Comparison of ENCODE assay signal across 14 cellular contexts in the genomic region with DNA sequence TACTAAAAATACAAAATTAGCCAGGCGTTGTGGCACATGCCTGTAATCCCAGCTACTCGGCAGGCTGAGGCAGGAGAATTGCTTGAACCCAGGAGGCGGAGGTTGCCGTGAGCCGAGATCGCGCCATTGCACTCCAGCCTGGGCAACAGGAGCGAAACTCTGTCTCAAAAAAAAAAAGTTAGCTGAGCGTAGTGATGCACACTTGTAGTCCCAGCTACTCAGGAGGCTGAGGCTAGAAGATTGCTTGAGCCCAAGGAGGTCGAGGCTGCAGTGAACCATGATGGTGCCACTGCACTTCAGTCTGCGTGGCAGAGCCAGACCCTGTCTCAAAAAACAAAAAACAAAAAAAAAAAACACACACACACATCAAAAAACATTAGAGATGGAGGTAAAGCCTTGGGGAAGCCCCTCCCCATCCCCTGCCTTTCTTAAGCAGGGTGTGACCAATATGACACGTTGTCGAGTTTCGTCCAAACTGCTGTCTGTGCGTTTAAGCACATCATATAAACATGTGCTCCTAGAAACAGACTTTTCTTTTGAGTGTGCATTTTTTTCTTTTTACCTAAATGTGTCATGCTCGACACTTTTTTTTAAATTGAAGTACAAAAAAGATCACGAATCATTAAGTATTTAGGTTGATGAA. TPM values are rescaled to one million over a fixed set of nuclear protein-coding genes. Genes with fewer than 3 reads are reported as not detected.
DNase-seq lines count a peak whose midpoint lies in the region; ATAC-seq, FAIRE-seq and TF ChIP-seq lines count a peak whose summit lies in the region.
"Not testable (repeated sequence)": the region's sequence is repeated elsewhere in the genome, so short reads cannot be mapped to it uniquely, and the experiment has no call there.
"Had no signal": no experiment of that assay in that cellular context is flagged by ENCODE, and none has a peak within 500 bp of the region (broad histone marks: within the 10 kb centered on the region; RNA-seq: fewer than 3 reads in every experiment).

No MANE protein-coding gene starts in this region.

- not testable (repeated sequence) for H3K4me3 Mint-ChIP-seq in T-helper 1 cell treated with Interleukin-12 subunit alpha and Interleukin-12 subunit beta and Interleukin-4 antibody, amounts not matched to agents 30 μg/mL and 1 μg/mL, for 36 hours
- peak overlapping the region; percentile 6 for H3K4me3 Mint-ChIP-seq in stimulated activated naive CD8-positive, alpha-beta T cell treated with anti-CD3 and anti-CD28 coated beads, Interleukin-15, Interleukin-2, amounts not matched to agents 100 ng/mL and 50 ng/mL, for 24 hours

- not testable (repeated sequence) for H3K79me1 ChIP-seq in H1 (ENCODE audit: low read depth, low read length)

- H2AFZ ChIP-seq in H1 (ENCODE audit: low read length), result not testable (repeated sequence)

- H4K91ac ChIP-seq in H1 (replicated peaks; ENCODE audit: insufficient read length, low read length), result not testable (repeated sequence)

- not testable (repeated sequence) for H3K23me2 ChIP-seq in H1 (ENCODE audit: low read depth, low read length)

- H3K9me3 Mint-ChIP-seq in T-helper 1 cell treated with Interleukin-12 subunit alpha and Interleukin-12 subunit beta and Interleukin-4 antibody, amounts not matched to agents 30 μg/mL and 1 μg/mL, for 36 hours; stimulated activated naive CD8-positive, alpha-beta T cell treated with anti-CD3 and anti-CD28 coated beads, Interleukin-15, Interleukin-2, amounts not matched to agents 100 ng/mL and 50 ng/mL, for 24 hours: not testable (repeated sequence)

- not testable (repeated sequence) for H2BK5ac ChIP-seq in H1 (ENCODE audit: low read depth, low read length)

- TF ChIP-seq POLR2A in H1 (IDR thresholded peaks at IDR 0.05; ENCODE audit: control extremely low read depth in 1 of 2, low read depth in 2 of 2, low read length in 2 of 2), result not testable (repeated sequence)

- not testable (repeated sequence) for TF ChIP-seq EP300 in H1 (IDR thresholded peaks at IDR 0.05; ENCODE audit: borderline replicate concordance in 1 of 2, low read depth in 2 of 2, low read length in 2 of 2)

- not testable (repeated sequence) for FAIRE-seq in H1 (lab: Jason Lieb, UNC)

- not testable (repeated sequence) for H3K4ac ChIP-seq in H1 (replicated peaks; ENCODE audit: insufficient read length, low read depth, low read length)

- CTCF ChIA-PET in H1 (lab: Charles Lee; ENCODE audit: partially characterized antibody), result interaction anchor here (1.3 to 3.2 kb wide), 3 partner anchors 13 to 24 kb away, joined by 4 to 10 read pairs (median 7); partner anchors contain the start of gene FAM98C

- H3K9me3 ChIP-seq in H1 (ENCODE audit: insufficient read depth in 2 of 2, low read depth in 1 of 2, low read length in 1 of 2), result not testable (repeated sequence)

- H3K36me3 Mint-ChIP-seq in T-helper 1 cell treated with Interleukin-12 subunit alpha and Interleukin-12 subunit beta and Interleukin-4 antibody, amounts not matched to agents 30 μg/mL and 1 μg/mL, for 36 hours (ENCODE audit: low read depth); stimulated activated naive CD8-positive, alpha-beta T cell treated with anti-CD3 and anti-CD28 coated beads, Interleukin-15, Interleukin-2, amounts not matched to agents 100 ng/mL and 50 ng/mL, for 24 hours (ENCODE audit: low read depth): not testable (repeated sequence)

- POLR2A ChIA-PET in H1 (lab: Charles Lee; ENCODE audit: partially characterized antibody), result interaction anchor here (1.7 kb wide), 1 partner anchor 8 kb away, joined by 8 read pairs; no protein-coding TSS in a partner anchor

- peak; percentile 78 for DNase-seq in GM10266 (ENCODE audit: extremely low spot score)
- DNase-seq in activated CD4-positive, alpha-beta T cell treated with anti-CD3 and anti-CD28 coated beads, Interleukin-2, amount 50 U/mL, for 48 hours, result peak; percentile 64 to 78
- peak; percentile 83 for DNase-seq in activated effector memory CD4-positive, alpha-beta T cell treated with anti-CD3 and anti-CD28 coated beads, Interleukin-2, amount 50 U/mL, for 16 hours
- not testable (repeated sequence) for DNase-seq in H1 (ENCODE audit: low read depth in 1 of 2, low spot score in 2 of 2)
- peak; percentile 82 for DNase-seq in stimulated activated CD4-positive, alpha-beta T cell treated with anti-CD3 and anti-CD28 coated beads, Interleukin-1b, Interleukin-23, amount 100 ng/mL, for 48 hours

- ATAC-seq in GM21723 (IDR thresholded peaks at IDR 0.05; ENCODE audit: unreplicated experiment), result peak; percentile 61

- H3K4me3 ChIP-seq in H1 (ENCODE audit: extremely low read depth in 1 of 4, insufficient read depth in 2 of 4, low read depth in 3 of 4, low read length in 4 of 4), result not testable (repeated sequence)

- H3K14ac ChIP-seq in H1 (ENCODE audit: insufficient read length), result not testable (repeated sequence)

- H3K23ac ChIP-seq in H1 (ENCODE audit: insufficient read length), result not testable (repeated sequence)

- H3K27me3 ChIP-seq in H1 (replicated peaks in 1 of 4; ENCODE audit: control insufficient read depth in 3 of 4, extremely low read depth in 1 of 4, insufficient read depth in 3 of 4, low read length in 3 of 4), result not testable (repeated sequence)

- not testable (repeated sequence) for TF ChIP-seq CTCF in GM10266 (IDR thresholded peaks at IDR 0.05; ENCODE audit: control insufficient read depth, insufficient read depth, low read depth, missing control alignments); H1 (IDR thresholded peaks at IDR 0.05; ENCODE audit: control extremely low read depth in 1 of 3, insufficient read depth in 1 of 3, low read depth in 1 of 3, low read length in 3 of 3)

- H2BK15ac ChIP-seq in H1 (ENCODE audit: low read length), result not testable (repeated sequence)

- not testable (repeated sequence) for H2BK20ac ChIP-seq in H1 (ENCODE audit: low read length)

- H2BK12ac ChIP-seq in H1 (ENCODE audit: low read depth, low read length), result 0 out of 2 replicates have a peak overlapping the region, but pooled peaks have one; percentile 12

- WGBS in H1 (ENCODE audit: extremely low coverage in 1 of 2, insufficient coverage in 1 of 2, insufficient read length in 1 of 2, insufficient replicate concordance in 2 of 2, low coverage in 1 of 2, low lambda C conversion rate in 2 of 2, missing lambda C conversion rate in 1 of 2), 2 experiments, result 91% methylated on average over 11 of the region's 17 CpGs; no CpG with 5 or more reads in 1 of the 2 experiments

- H3K27ac Mint-ChIP-seq in T-helper 1 cell treated with Interleukin-12 subunit alpha and Interleukin-12 subunit beta and Interleukin-4 antibody, amounts not matched to agents 30 μg/mL and 1 μg/mL, for 36 hours, result peak overlapping the region; percentile 52
- H3K27ac Mint-ChIP-seq in stimulated activated naive CD8-positive, alpha-beta T cell treated with anti-CD3 and anti-CD28 coated beads, Interleukin-15, Interleukin-2, amounts not matched to agents 100 ng/mL and 50 ng/mL, for 24 hours, result peak overlapping the region; percentile 69

- H3K4me1 ChIP-seq in H1 (replicated peaks in 1 of 4; ENCODE audit: control insufficient read depth in 3 of 4, insufficient read depth in 4 of 4, low read length in 3 of 4), result not testable (repeated sequence)

- H3K27me3 Mint-ChIP-seq in T-helper 1 cell treated with Interleukin-12 subunit alpha and Interleukin-12 subunit beta and Interleukin-4 antibody, amounts not matched to agents 30 μg/mL and 1 μg/mL, for 36 hours (ENCODE audit: low read depth); stimulated activated naive CD8-positive, alpha-beta T cell treated with anti-CD3 and anti-CD28 coated beads, Interleukin-15, Interleukin-2, amounts not matched to agents 100 ng/mL and 50 ng/mL, for 24 hours: not testable (repeated sequence)

- H4K20me1 ChIP-seq in H1 (replicated peaks in 1 of 2; ENCODE audit: control insufficient read depth in 1 of 2, insufficient read depth in 2 of 2, low read length in 2 of 2), result not testable (repeated sequence)

- H3K4me2 ChIP-seq in H1 (ENCODE audit: insufficient read depth in 1 of 2, low read depth in 2 of 2, low read length in 2 of 2), result not testable (repeated sequence)

- H2AK5ac ChIP-seq in H1 (ENCODE audit: low read depth, low read length), result not testable (repeated sequence)

- H2BK120ac ChIP-seq in H1 (replicated peaks; ENCODE audit: low read depth, low read length), result not testable (repeated sequence)

- H4K8ac ChIP-seq in H1 (ENCODE audit: extremely low read depth, insufficient read depth, low read length), result not testable (repeated sequence)

- H4K5ac ChIP-seq in H1 (ENCODE audit: insufficient read length, low read depth, low read length), result not testable (repeated sequence)

- not testable (repeated sequence) for H3K18ac ChIP-seq in H1 (ENCODE audit: extremely low read depth, low read length)

- not testable (repeated sequence) for H3K27ac ChIP-seq in H1 (ENCODE audit: low read depth, low read length)

- not testable (repeated sequence) for H3K79me2 ChIP-seq in H1 (ENCODE audit: control insufficient read depth in 1 of 2, insufficient read depth in 2 of 2, low read length in 2 of 2)

- not testable (repeated sequence) for TF ChIP-seq RAD21 in H1 (IDR thresholded peaks at IDR 0.05 in 1 of 2, conservative IDR thresholded peaks at IDR 0.05 in 1 of 2; ENCODE audit: low read depth in 2 of 2, low read length in 2 of 2)

- H3K56ac ChIP-seq in H1 (replicated peaks; ENCODE audit: insufficient read length, low read depth, low read length), result not testable (repeated sequence)

- not testable (repeated sequence) for H3K9ac ChIP-seq in H1 (replicated peaks in 1 of 4; ENCODE audit: extremely low read depth in 1 of 4, low read depth in 3 of 4, low read length in 3 of 4)

- peaks cover 24% of the 10 kb centered on the region for H3K4me1 Mint-ChIP-seq in T-helper 1 cell treated with Interleukin-12 subunit alpha and Interleukin-12 subunit beta and Interleukin-4 antibody, amounts not matched to agents 30 μg/mL and 1 μg/mL, for 36 hours (ENCODE audit: low read depth)
- peaks cover 39% of the 10 kb centered on the region for H3K4me1 Mint-ChIP-seq in stimulated activated naive CD8-positive, alpha-beta T cell treated with anti-CD3 and anti-CD28 coated beads, Interleukin-15, Interleukin-2, amounts not matched to agents 100 ng/mL and 50 ng/mL, for 24 hours (ENCODE audit: low read depth)

- not testable (repeated sequence) for H3K36me3 ChIP-seq in H1 (ENCODE audit: control insufficient read depth in 2 of 4, insufficient read depth in 4 of 4, low read length in 3 of 4)

RNA-seq across cellular contexts. Expression of gene RASGRP4, which starts 1.1 kb away (rescaled TPM):
- total RNA-seq in H1 (2021; fragmentation: NEBNext Ultra II Directional; extraction: Animal tissue kit (Norgen Biotek cat#: 25700)), result 1.9 and 2.0 TPM in 2 replicates
- 3.1 and 5.7 TPM in 2 replicates for polyA plus RNA-seq in H1 (2011; rRNA removed)
- polyA plus RNA-seq in H1 (2011; cell fraction: cytosol; rRNA removed), result 3.1 TPM
- 7.7 TPM for polyA plus RNA-seq in H1 (2011; cell fraction: nucleus; rRNA removed)
- 1.2 to 2.0 TPM (median 1.6 TPM) in 4 replicates for polyA plus RNA-seq in H1 (2012, experiment 1 of 2)
- 1.1 TPM for polyA plus RNA-seq in H1 (2012, experiment 2 of 2)
- polyA plus RNA-seq in H1 (2013, experiment 1 of 2), result 2.3 TPM
- polyA plus RNA-seq in H1 (2013, experiment 2 of 2), result 2.0 TPM
- 1.3 and 1.7 TPM in 2 replicates for polyA minus RNA-seq in H1 (2011; rRNA and poly(A)+ RNA removed)
- polyA minus RNA-seq in H1 (2011; cell fraction: cytosol; rRNA and poly(A)+ RNA removed), result 1.3 TPM
- polyA minus RNA-seq in H1 (2011; cell fraction: nucleus; rRNA and poly(A)+ RNA removed), result 1.6 TPM
- total RNA-seq: astrocyte; CD8-positive, alpha-beta T cell; lung microvascular endothelial cell had no signal
- polyA plus RNA-seq: SK-N-SH had no signal

RNA-seq across cellular contexts. Expression of gene RYR1, which starts 6.3 kb away (rescaled TPM):
- total RNA-seq in H1 (2021; fragmentation: NEBNext Ultra II Directional; extraction: Animal tissue kit (Norgen Biotek cat#: 25700)), result 10.7 and 11.8 TPM in 2 replicates
- 5.8 and 12.3 TPM in 2 replicates for polyA plus RNA-seq in H1 (2011; rRNA removed)
- polyA plus RNA-seq in H1 (2011; cell fraction: cytosol; rRNA removed), result 7.8 TPM
- 53.4 TPM for polyA plus RNA-seq in H1 (2011; cell fraction: nucleus; rRNA removed)
- 18.4 to 26.0 TPM (median 21.8 TPM) in 4 replicates for polyA plus RNA-seq in H1 (2012, experiment 1 of 2)
- 10.9 TPM for polyA plus RNA-seq in H1 (2012, experiment 2 of 2)
- 7.2 TPM for polyA plus RNA-seq in H1 (2013, experiment 1 of 2)
- polyA plus RNA-seq in H1 (2013, experiment 2 of 2), result 5.7 TPM
- 8.8 and 9.9 TPM in 2 replicates for polyA minus RNA-seq in H1 (2011; rRNA and poly(A)+ RNA removed)
- polyA minus RNA-seq in H1 (2011; cell fraction: cytosol; rRNA and poly(A)+ RNA removed), result 6.8 TPM
- 27.4 TPM for polyA minus RNA-seq in H1 (2011; cell fraction: nucleus; rRNA and poly(A)+ RNA removed)
- total RNA-seq: lung microvascular endothelial cell had no signal

RNA-seq across cellular contexts. Expression of gene FAM98C, which starts 24.3 kb away (rescaled TPM):
- total RNA-seq in H1 (2021; fragmentation: NEBNext Ultra II Directional; extraction: Animal tissue kit (Norgen Biotek cat#: 25700)), result 4.6 and 6.1 TPM in 2 replicates
- 9.4 and 12.3 TPM in 2 replicates for polyA plus RNA-seq in H1 (2011; rRNA removed)
- polyA plus RNA-seq in H1 (2011; cell fraction: cytosol; rRNA removed), result 12.2 TPM
- 24.9 TPM for polyA plus RNA-seq in H1 (2011; cell fraction: nucleus; rRNA removed)
- 5.2 to 9.0 TPM (median 6.8 TPM) in 4 replicates for polyA plus RNA-seq in H1 (2012, experiment 1 of 2)
- 20.7 TPM for polyA plus RNA-seq in H1 (2012, experiment 2 of 2)
- polyA plus RNA-seq in H1 (2013, experiment 1 of 2), result 3.9 TPM
- polyA plus RNA-seq in H1 (2013, experiment 2 of 2), result 4.0 TPM
- polyA minus RNA-seq in H1 (2011; rRNA and poly(A)+ RNA removed), result 1.7 TPM in 2 replicates
- polyA minus RNA-seq in H1 (2011; cell fraction: cytosol; rRNA and poly(A)+ RNA removed), result 3.9 TPM
- 6.6 TPM for polyA minus RNA-seq in H1 (2011; cell fraction: nucleus; rRNA and poly(A)+ RNA removed)

RNA-seq across cellular contexts. Expression of gene SPRED3, which starts 38.7 kb away (rescaled TPM):
- total RNA-seq in H1 (2021; fragmentation: NEBNext Ultra II Directional; extraction: Animal tissue kit (Norgen Biotek cat#: 25700)), result 7.1 and 8.1 TPM in 2 replicates
- polyA plus RNA-seq in H1 (2011; rRNA removed), result 10.3 and 13.5 TPM in 2 replicates
- 9.5 TPM for polyA plus RNA-seq in H1 (2011; cell fraction: cytosol; rRNA removed)
- polyA plus RNA-seq in H1 (2011; cell fraction: nucleus; rRNA removed), result 28.3 TPM
- polyA plus RNA-seq in H1 (2012, experiment 1 of 2), result 8.0 to 11.4 TPM (median 9.0 TPM) in 4 replicates
- 4.8 TPM for polyA plus RNA-seq in H1 (2012, experiment 2 of 2)
- polyA plus RNA-seq in H1 (2013, experiment 1 of 2), result 6.6 TPM
- polyA plus RNA-seq in H1 (2013, experiment 2 of 2), result 6.1 TPM
- 3.8 and 5.4 TPM in 2 replicates for polyA minus RNA-seq in H1 (2011; rRNA and poly(A)+ RNA removed)
- polyA minus RNA-seq in H1 (2011; cell fraction: cytosol; rRNA and poly(A)+ RNA removed), result 3.0 TPM
- polyA minus RNA-seq in H1 (2011; cell fraction: nucleus; rRNA and poly(A)+ RNA removed), result 16.1 TPM
- total RNA-seq: skeletal muscle tissue had no signal

RNA-seq across cellular contexts. Expression of gene GGN, which starts 39.3 kb away (rescaled TPM):
- 1.2 and 2.7 TPM in 2 replicates for total RNA-seq in H1 (2021; fragmentation: NEBNext Ultra II Directional; extraction: Animal tissue kit (Norgen Biotek cat#: 25700))
- 0.47 and 0.69 TPM in 2 replicates for polyA plus RNA-seq in H1 (2011; rRNA removed)
- polyA plus RNA-seq in H1 (2011; cell fraction: cytosol; rRNA removed), result 0.44 TPM
- 1.5 TPM for polyA plus RNA-seq in H1 (2011; cell fraction: nucleus; rRNA removed)
- polyA plus RNA-seq in H1 (2012, experiment 1 of 2), result 0.79 to 1.6 TPM (median 1.0 TPM) in 4 replicates
- 0.25 TPM for polyA plus RNA-seq in H1 (2012, experiment 2 of 2)
- polyA plus RNA-seq in H1 (2013, experiment 1 of 2), result 1.4 TPM
- 0.77 TPM for polyA plus RNA-seq in H1 (2013, experiment 2 of 2)
- polyA minus RNA-seq in H1 (2011; rRNA and poly(A)+ RNA removed), result 0.06 TPM in 1 of 2 replicates, not detected in the other
- not detected for polyA minus RNA-seq in H1 (2011; cell fraction: cytosol; rRNA and poly(A)+ RNA removed)
- 1.00 TPM for polyA minus RNA-seq in H1 (2011; cell fraction: nucleus; rRNA and poly(A)+ RNA removed)
- total RNA-seq: lung microvascular endothelial cell, skeletal muscle tissue, vagina had no signal
